8 cellular contexts compared by ENCODE assay signal in the genomic region with DNA sequence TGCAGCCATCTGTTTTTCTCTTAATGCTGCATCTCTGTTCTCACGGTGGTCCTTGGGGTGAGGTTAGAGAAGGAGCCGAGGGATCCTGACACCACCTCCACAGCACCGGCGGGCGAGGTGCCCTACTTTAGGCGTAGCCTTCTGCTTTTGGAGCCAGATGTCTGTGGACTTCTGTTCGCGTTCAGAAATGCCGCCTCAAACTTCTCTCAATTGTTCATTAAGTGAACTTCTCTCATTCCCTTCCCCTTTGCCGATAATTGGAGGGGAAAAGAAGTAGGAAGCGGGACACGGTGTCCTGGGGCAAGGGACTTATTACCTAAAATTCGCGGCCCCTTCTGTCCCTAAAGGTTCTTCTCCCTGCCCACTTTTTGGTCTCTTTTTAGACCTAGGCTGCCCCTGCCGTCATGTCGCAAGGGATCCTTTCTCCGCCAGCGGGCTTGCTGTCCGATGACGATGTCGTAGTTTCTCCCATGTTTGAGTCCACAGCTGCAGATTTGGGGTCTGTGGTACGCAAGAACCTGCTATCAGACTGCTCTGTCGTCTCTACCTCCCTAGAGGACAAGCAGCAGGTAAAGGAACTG. TPM values are rescaled to one million over a fixed set of nuclear protein-coding genes. Genes with fewer than 3 reads are reported as not detected.
DNase-seq lines count a peak whose midpoint lies in the region; ATAC-seq, FAIRE-seq and TF ChIP-seq lines count a peak whose summit lies in the region.

No MANE protein-coding gene starts in this region.

- no peak overlapping the region for H3K27ac Mint-ChIP-seq in glutamatergic neuron (ENCODE audit: unreplicated experiment)

- DNase-seq in activated T-cell treated with anti-CD3 and anti-CD28 coated beads, Interleukin-2, amount 50 U/mL, for 48 hours: peak; percentile 38 to 47
- no peak for DNase-seq in activated T-cell treated with anti-CD3 and anti-CD28 coated beads, Interleukin-2, amount 50 U/mL, for 4 hours
- no peak for DNase-seq in Peyer's patch
- DNase-seq in glutamatergic neuron: peak; percentile 19
- DNase-seq in thoracic aorta (ENCODE audit: low spot score): no peak
- DNase-seq in AG08395 (ENCODE audit: low spot score): no peak
- DNase-seq in D721Med (ENCODE audit: insufficient read length, low spot score): no peak
- DNase-seq in nucleus accumbens (lab: John Stamatoyannopoulos, UW): no peak

- FAIRE-seq in D721Med (lab: Jason Lieb, UNC): no peak

- peaks cover 0 to 37% (median 0%) of the 10 kb centered on the region in 3 donors for H3K36me3 ChIP-seq in Peyer's patch
- H3K36me3 ChIP-seq in thoracic aorta: peaks cover 17% of the 10 kb centered on the region

- H3K36me3 Mint-ChIP-seq in activated T-cell treated with anti-CD3 and anti-CD28 coated beads, Interleukin-2, amount 50 U/mL, for 4 hours (ENCODE audit: insufficient read depth): peaks cover 2% of the 10 kb centered on the region
- H3K36me3 Mint-ChIP-seq in glutamatergic neuron (ENCODE audit: unreplicated experiment): no peaks in the 10 kb centered on the region

- TF ChIP-seq CTCF in Peyer's patch (IDR thresholded peaks at IDR 0.05) (no peak), glutamatergic neuron (IDR thresholded peaks at IDR 0.05; ENCODE audit: partially characterized antibody, unreplicated experiment) (no peak), thoracic aorta (IDR thresholded peaks at IDR 0.05) (no peak), D721Med (IDR thresholded peaks at IDR 0.05; ENCODE audit: insufficient read depth, missing control alignments) (no peak)

- H3K9me3 ChIP-seq in Peyer's patch (no peaks in the 10 kb centered on the region), thoracic aorta (no peaks in the 10 kb centered on the region)

- ATAC-seq in activated T-cell treated with anti-CD3 and anti-CD28 coated beads, Interleukin-2, amount 50 U/mL, for 4 hours: no peak
- no peak for ATAC-seq in thoracic aorta (ENCODE audit: insufficient number of reproducible peaks, low FRiP score, low read depth)

- TF ChIP-seq POLR2A in Peyer's patch (IDR thresholded peaks at IDR 0.05): no peak

- H3K27ac ChIP-seq in Peyer's patch (peak overlapping the region in 1 of 4 donors; percentile 89), thoracic aorta (no peak overlapping the region)

- H3K27me3 ChIP-seq in Peyer's patch: no peaks in the 10 kb centered on the region
- H3K27me3 ChIP-seq in thoracic aorta (replicated peaks; ENCODE audit: insufficient read depth): no peaks in the 10 kb centered on the region

- no peak overlapping the region for H3K4me3 Mint-ChIP-seq in activated T-cell treated with anti-CD3 and anti-CD28 coated beads, Interleukin-2, amount 50 U/mL, for 4 hours
- no peak overlapping the region for H3K4me3 Mint-ChIP-seq in glutamatergic neuron (ENCODE audit: unreplicated experiment)

- peaks cover 11% of the 10 kb centered on the region for H3K4me1 Mint-ChIP-seq in activated T-cell treated with anti-CD3 and anti-CD28 coated beads, Interleukin-2, amount 50 U/mL, for 4 hours (ENCODE audit: low read depth)
- H3K4me1 Mint-ChIP-seq in glutamatergic neuron (ENCODE audit: low read depth, unreplicated experiment): peaks cover 7% of the 10 kb centered on the region

- no peaks in the 10 kb centered on the region for H3K9me3 Mint-ChIP-seq in activated T-cell treated with anti-CD3 and anti-CD28 coated beads, Interleukin-2, amount 50 U/mL, for 4 hours
- H3K9me3 Mint-ChIP-seq in glutamatergic neuron (ENCODE audit: unreplicated experiment): no peaks in the 10 kb centered on the region

- H3K4me1 ChIP-seq in Peyer's patch (peaks cover 0 to 18% (median 0%) of the 10 kb centered on the region in 4 donors), thoracic aorta (ENCODE audit: control insufficient read depth in 1 of 2, low read depth in 2 of 2) (peaks cover 14 to 27% of the 10 kb centered on the region in 2 donors)

- peak overlapping the region; percentile 47 to 83 (median 64) for H3K4me3 ChIP-seq in Peyer's patch
- peak overlapping the region; percentile 98 for H3K4me3 ChIP-seq in thoracic aorta

- no peaks in the 10 kb centered on the region for H3K27me3 Mint-ChIP-seq in activated T-cell treated with anti-CD3 and anti-CD28 coated beads, Interleukin-2, amount 50 U/mL, for 4 hours (ENCODE audit: low read depth)
- peaks cover 3% of the 10 kb centered on the region for H3K27me3 Mint-ChIP-seq in glutamatergic neuron (ENCODE audit: unreplicated experiment)

RNA-seq across cellular contexts. Expression of a gene that starts 0.5 kb away (rescaled TPM):
- 1 to 10 TPM in 2 of 3 donors, under 1 TPM in 1; 0.76 to 1.5 (median 1.4) TPM for total RNA-seq in activated T-cell treated with anti-CD3 and anti-CD28 coated beads, Interleukin-2, amount 50 U/mL, for 4 hours
- 1 to 10 TPM; 2.3 to 9.1 (median 5.6) TPM for total RNA-seq in Peyer's patch
- 8.7 TPM for total RNA-seq in glutamatergic neuron (ENCODE audit: unreplicated experiment)
- total RNA-seq in thoracic aorta: 1 to 10 TPM in 1 of 2 donors, under 1 TPM in 1; 0.78 to 1.1 TPM

RNA-seq across cellular contexts. Expression of a gene that starts 0.9 kb away (rescaled TPM):
- 10 to 100 TPM; 30.4 to 44.2 (median 39.3) TPM for total RNA-seq in activated T-cell treated with anti-CD3 and anti-CD28 coated beads, Interleukin-2, amount 50 U/mL, for 4 hours
- total RNA-seq in Peyer's patch: 100 to 1,000 TPM in 1 of 4 donors, 10 to 100 TPM in 3; 42.2 to 130 (median 70.8) TPM
- total RNA-seq in glutamatergic neuron (ENCODE audit: unreplicated experiment): 62.3 TPM
- total RNA-seq in thoracic aorta: 10 to 100 TPM; 34.7 to 71.7 TPM

RNA-seq across cellular contexts. Expression of a gene that starts 33.8 kb away (rescaled TPM):
- 10 to 100 TPM; 50.2 to 52.2 (median 51.7) TPM for total RNA-seq in activated T-cell treated with anti-CD3 and anti-CD28 coated beads, Interleukin-2, amount 50 U/mL, for 4 hours
- total RNA-seq in Peyer's patch (10 to 100 TPM in 3 of 4 donors, 1 to 10 TPM in 1; 9.3 to 24.8 (median 10.6) TPM), glutamatergic neuron (ENCODE audit: unreplicated experiment) (28.9 TPM), thoracic aorta (10 to 100 TPM; 13.5 to 17.7 TPM)

RNA-seq across cellular contexts. Expression of a gene that starts 40.1 kb away (rescaled TPM):
- not detected for total RNA-seq in activated T-cell treated with anti-CD3 and anti-CD28 coated beads, Interleukin-2, amount 50 U/mL, for 4 hours
- total RNA-seq in Peyer's patch: under 1 TPM in 1 of 4 donors, not detected in 3; 0.70 TPM
- total RNA-seq in glutamatergic neuron (ENCODE audit: unreplicated experiment): 0.71 TPM
- 1 to 10 TPM in 1 of 2 donors, not detected in 1; 3.8 TPM for total RNA-seq in thoracic aorta

Comparison
In these comparisons a context has a peak if more than half of its experiments do, and no peak if none do; other contexts are left out.
1. DNase-seq: peak in activated T-cell treated with anti-CD3 and anti-CD28 coated beads, Interleukin-2, amount 50 U/mL, for 48 hours (2 of 2) and glutamatergic neuron (single experiment); none in activated T-cell treated with anti-CD3 and anti-CD28 coated beads, Interleukin-2, amount 50 U/mL, for 4 hours (single experiment), Peyer's patch (0 of 3), thoracic aorta (single experiment), AG08395 (single experiment), D721Med (single experiment) and nucleus accumbens (0 of 56).